Comparison of ENCODE assay signal across 2 cellular contexts in the genomic region with DNA sequence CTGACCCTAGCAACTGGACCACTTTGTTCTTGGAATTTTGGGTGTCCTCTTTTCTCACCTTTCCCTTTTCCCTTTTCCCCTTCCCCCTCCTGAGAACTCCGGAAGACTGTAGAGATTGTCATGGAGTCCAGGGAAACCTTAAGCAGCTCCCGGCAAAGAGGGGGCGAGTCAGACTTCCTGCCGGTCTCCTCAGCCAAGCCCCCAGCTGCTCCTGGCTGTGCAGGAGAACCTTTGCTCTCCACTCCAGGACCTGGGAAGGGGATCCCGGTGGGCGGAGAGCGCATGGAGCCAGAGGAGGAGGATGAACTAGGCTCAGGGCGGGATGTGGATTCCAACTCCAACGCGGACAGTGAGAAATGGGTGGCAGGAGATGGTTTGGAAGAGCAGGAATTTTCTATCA.
TF ChIP-seq lines count a peak whose summit lies in the region.

No MANE protein-coding gene starts in this region.

TF ChIP-seq in liver, 16 proteins besides CTCF, POLR2A, EP300 and RAD21:
- TF ChIP-seq TAF1 (conservative IDR thresholded peaks at IDR 0.05): no peak
- TF ChIP-seq, protein P1, sequence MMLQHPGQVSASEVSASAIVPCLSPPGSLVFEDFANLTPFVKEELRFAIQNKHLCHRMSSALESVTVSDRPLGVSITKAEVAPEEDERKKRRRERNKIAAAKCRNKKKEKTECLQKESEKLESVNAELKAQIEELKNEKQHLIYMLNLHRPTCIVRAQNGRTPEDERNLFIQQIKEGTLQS (IDR thresholded peaks at IDR 0.05): no peak
- TF ChIP-seq NR2F2 (IDR thresholded peaks at IDR 0.05): no peak
- no peak for TF ChIP-seq HNF4A (conservative IDR thresholded peaks at IDR 0.05)
- no peak for TF ChIP-seq FOXA1 (IDR thresholded peaks at IDR 0.05)
- no peak for TF ChIP-seq EGR1 (IDR thresholded peaks at IDR 0.05; ENCODE audit: low read depth in 2 of 2)
- TF ChIP-seq GABPA (IDR thresholded peaks at IDR 0.05 in 1 of 2, conservative IDR thresholded peaks at IDR 0.05 in 1 of 2): no peak
- TF ChIP-seq JUND (IDR thresholded peaks at IDR 0.05): no peak
- no peak for TF ChIP-seq FOXA2 (IDR thresholded peaks at IDR 0.05)
- TF ChIP-seq, protein P2, sequence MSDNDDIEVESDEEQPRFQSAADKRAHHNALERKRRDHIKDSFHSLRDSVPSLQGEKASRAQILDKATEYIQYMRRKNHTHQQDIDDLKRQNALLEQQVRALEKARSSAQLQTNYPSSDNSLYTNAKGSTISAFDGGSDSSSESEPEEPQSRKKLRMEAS (IDR thresholded peaks at IDR 0.05): no peak
- TF ChIP-seq, protein P3, sequence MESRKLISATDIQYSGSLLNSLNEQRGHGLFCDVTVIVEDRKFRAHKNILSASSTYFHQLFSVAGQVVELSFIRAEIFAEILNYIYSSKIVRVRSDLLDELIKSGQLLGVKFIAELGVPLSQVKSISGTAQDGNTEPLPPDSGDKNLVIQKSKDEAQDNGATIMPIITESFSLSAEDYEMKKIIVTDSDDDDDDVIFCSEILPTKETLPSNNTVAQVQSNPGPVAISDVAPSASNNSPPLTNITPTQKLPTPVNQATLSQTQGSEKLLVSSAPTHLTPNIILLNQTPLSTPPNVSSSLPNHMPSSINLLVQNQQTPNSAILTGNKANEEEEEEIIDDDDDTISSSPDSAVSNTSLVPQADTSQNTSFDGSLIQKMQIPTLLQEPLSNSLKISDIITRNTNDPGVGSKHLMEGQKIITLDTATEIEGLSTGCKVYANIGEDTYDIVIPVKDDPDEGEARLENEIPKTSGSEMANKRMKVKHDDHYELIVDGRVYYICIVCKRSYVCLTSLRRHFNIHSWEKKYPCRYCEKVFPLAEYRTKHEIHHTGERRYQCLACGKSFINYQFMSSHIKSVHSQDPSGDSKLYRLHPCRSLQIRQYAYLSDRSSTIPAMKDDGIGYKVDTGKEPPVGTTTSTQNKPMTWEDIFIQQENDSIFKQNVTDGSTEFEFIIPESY (IDR thresholded peaks at IDR 0.05): no peak
- TF ChIP-seq SP1 (IDR thresholded peaks at IDR 0.05): no peak
- no peak for TF ChIP-seq YY1 (IDR thresholded peaks at IDR 0.05)
- no peak for TF ChIP-seq HNF4G (IDR thresholded peaks at IDR 0.05)
- no peak for TF ChIP-seq RXRA (IDR thresholded peaks at IDR 0.05)
- TF ChIP-seq, protein P4, sequence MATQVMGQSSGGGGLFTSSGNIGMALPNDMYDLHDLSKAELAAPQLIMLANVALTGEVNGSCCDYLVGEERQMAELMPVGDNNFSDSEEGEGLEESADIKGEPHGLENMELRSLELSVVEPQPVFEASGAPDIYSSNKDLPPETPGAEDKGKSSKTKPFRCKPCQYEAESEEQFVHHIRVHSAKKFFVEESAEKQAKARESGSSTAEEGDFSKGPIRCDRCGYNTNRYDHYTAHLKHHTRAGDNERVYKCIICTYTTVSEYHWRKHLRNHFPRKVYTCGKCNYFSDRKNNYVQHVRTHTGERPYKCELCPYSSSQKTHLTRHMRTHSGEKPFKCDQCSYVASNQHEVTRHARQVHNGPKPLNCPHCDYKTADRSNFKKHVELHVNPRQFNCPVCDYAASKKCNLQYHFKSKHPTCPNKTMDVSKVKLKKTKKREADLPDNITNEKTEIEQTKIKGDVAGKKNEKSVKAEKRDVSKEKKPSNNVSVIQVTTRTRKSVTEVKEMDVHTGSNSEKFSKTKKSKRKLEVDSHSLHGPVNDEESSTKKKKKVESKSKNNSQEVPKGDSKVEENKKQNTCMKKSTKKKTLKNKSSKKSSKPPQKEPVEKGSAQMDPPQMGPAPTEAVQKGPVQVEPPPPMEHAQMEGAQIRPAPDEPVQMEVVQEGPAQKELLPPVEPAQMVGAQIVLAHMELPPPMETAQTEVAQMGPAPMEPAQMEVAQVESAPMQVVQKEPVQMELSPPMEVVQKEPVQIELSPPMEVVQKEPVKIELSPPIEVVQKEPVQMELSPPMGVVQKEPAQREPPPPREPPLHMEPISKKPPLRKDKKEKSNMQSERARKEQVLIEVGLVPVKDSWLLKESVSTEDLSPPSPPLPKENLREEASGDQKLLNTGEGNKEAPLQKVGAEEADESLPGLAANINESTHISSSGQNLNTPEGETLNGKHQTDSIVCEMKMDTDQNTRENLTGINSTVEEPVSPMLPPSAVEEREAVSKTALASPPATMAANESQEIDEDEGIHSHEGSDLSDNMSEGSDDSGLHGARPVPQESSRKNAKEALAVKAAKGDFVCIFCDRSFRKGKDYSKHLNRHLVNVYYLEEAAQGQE (IDR thresholded peaks at IDR 0.05): no peak

TF ChIP-seq in HepG2, 621 proteins besides CTCF, POLR2A, EP300 and RAD21:
- no peak for TF ChIP-seq ZNF766 (CRISPR knock-in tag; IDR thresholded peaks at IDR 0.05; ENCODE audit: borderline replicate concordance)
- no peak for TF ChIP-seq HNF4A (CRISPR knock-in tag; IDR thresholded peaks at IDR 0.05)
- no peak for TF ChIP-seq BRD4 (CRISPR knock-in tag; IDR thresholded peaks at IDR 0.05)
- TF ChIP-seq, protein P5, sequence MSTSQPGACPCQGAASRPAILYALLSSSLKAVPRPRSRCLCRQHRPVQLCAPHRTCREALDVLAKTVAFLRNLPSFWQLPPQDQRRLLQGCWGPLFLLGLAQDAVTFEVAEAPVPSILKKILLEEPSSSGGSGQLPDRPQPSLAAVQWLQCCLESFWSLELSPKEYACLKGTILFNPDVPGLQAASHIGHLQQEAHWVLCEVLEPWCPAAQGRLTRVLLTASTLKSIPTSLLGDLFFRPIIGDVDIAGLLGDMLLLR (CRISPR knock-in tag; IDR thresholded peaks at IDR 0.05): no peak
- no peak for TF ChIP-seq HNRNPLL (IDR thresholded peaks at IDR 0.05; ENCODE audit: low read depth, low read length, poor library complexity, severe bottlenecking)
- TF ChIP-seq NKX3-1 (CRISPR knock-in tag; IDR thresholded peaks at IDR 0.05): no peak
- TF ChIP-seq, protein P6, sequence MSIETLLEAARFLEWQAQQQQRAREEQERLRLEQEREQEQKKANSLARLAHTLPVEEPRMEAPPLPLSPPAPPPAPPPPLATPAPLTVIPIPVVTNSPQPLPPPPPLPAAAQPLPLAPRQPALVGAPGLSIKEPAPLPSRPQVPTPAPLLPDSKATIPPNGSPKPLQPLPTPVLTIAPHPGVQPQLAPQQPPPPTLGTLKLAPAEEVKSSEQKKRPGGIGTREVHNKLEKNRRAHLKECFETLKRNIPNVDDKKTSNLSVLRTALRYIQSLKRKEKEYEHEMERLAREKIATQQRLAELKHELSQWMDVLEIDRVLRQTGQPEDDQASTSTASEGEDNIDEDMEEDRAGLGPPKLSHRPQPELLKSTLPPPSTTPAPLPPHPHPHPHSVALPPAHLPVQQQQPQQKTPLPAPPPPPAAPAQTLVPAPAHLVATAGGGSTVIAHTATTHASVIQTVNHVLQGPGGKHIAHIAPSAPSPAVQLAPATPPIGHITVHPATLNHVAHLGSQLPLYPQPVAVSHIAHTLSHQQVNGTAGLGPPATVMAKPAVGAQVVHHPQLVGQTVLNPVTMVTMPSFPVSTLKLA (IDR thresholded peaks at IDR 0.05): no peak
- TF ChIP-seq U2AF1 (optimal IDR thresholded peaks at IDR 0.05; ENCODE audit: low read depth, low read length): no peak
- TF ChIP-seq, protein P7, sequence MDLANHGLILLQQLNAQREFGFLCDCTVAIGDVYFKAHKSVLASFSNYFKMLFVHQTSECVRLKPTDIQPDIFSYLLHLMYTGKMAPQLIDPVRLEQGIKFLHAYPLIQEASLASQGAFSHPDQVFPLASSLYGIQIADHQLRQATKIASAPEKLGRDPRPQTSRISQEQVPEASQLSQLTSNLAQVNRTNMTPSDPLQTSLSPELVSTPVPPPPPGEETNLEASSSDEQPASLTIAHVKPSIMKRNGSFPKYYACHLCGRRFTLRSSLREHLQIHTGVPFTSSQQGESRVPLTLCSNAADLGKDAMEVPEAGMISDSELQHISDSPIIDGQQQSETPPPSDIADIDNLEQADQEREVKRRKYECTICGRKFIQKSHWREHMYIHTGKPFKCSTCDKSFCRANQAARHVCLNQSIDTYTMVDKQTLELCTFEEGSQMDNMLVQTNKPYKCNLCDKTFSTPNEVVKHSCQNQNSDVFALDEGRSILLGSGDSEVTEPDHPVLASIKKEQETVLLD (CRISPR knock-in tag; IDR thresholded peaks at IDR 0.05; ENCODE audit: low read depth): no peak
- TF ChIP-seq, protein P8, sequence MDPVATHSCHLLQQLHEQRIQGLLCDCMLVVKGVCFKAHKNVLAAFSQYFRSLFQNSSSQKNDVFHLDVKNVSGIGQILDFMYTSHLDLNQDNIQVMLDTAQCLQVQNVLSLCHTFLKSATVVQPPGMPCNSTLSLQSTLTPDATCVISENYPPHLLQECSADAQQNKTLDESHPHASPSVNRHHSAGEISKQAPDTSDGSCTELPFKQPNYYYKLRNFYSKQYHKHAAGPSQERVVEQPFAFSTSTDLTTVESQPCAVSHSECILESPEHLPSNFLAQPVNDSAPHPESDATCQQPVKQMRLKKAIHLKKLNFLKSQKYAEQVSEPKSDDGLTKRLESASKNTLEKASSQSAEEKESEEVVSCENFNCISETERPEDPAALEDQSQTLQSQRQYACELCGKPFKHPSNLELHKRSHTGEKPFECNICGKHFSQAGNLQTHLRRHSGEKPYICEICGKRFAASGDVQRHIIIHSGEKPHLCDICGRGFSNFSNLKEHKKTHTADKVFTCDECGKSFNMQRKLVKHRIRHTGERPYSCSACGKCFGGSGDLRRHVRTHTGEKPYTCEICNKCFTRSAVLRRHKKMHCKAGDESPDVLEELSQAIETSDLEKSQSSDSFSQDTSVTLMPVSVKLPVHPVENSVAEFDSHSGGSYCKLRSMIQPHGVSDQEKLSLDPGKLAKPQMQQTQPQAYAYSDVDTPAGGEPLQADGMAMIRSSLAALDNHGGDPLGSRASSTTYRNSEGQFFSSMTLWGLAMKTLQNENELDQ (CRISPR knock-in tag; IDR thresholded peaks at IDR 0.05; ENCODE audit: borderline replicate concordance): no peak
- TF ChIP-seq GFI1 (CRISPR knock-in tag; IDR thresholded peaks at IDR 0.05; ENCODE audit: borderline replicate concordance): no peak
- TF ChIP-seq, protein P9, sequence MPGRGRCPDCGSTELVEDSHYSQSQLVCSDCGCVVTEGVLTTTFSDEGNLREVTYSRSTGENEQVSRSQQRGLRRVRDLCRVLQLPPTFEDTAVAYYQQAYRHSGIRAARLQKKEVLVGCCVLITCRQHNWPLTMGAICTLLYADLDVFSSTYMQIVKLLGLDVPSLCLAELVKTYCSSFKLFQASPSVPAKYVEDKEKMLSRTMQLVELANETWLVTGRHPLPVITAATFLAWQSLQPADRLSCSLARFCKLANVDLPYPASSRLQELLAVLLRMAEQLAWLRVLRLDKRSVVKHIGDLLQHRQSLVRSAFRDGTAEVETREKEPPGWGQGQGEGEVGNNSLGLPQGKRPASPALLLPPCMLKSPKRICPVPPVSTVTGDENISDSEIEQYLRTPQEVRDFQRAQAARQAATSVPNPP (CRISPR knock-in tag; IDR thresholded peaks at IDR 0.05): no peak
- no peak for TF ChIP-seq SALL1 (CRISPR knock-in tag; IDR thresholded peaks at IDR 0.05)
- TF ChIP-seq NCOR1 (IDR thresholded peaks at IDR 0.05; ENCODE audit: borderline replicate concordance, low read length): no peak
- TF ChIP-seq, protein P10, sequence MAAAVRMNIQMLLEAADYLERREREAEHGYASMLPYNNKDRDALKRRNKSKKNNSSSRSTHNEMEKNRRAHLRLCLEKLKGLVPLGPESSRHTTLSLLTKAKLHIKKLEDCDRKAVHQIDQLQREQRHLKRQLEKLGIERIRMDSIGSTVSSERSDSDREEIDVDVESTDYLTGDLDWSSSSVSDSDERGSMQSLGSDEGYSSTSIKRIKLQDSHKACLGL (CRISPR knock-in tag; IDR thresholded peaks at IDR 0.05): no peak
- no peak for TF ChIP-seq MEF2D (CRISPR knock-in tag; IDR thresholded peaks at IDR 0.05)
- TF ChIP-seq, protein P11, sequence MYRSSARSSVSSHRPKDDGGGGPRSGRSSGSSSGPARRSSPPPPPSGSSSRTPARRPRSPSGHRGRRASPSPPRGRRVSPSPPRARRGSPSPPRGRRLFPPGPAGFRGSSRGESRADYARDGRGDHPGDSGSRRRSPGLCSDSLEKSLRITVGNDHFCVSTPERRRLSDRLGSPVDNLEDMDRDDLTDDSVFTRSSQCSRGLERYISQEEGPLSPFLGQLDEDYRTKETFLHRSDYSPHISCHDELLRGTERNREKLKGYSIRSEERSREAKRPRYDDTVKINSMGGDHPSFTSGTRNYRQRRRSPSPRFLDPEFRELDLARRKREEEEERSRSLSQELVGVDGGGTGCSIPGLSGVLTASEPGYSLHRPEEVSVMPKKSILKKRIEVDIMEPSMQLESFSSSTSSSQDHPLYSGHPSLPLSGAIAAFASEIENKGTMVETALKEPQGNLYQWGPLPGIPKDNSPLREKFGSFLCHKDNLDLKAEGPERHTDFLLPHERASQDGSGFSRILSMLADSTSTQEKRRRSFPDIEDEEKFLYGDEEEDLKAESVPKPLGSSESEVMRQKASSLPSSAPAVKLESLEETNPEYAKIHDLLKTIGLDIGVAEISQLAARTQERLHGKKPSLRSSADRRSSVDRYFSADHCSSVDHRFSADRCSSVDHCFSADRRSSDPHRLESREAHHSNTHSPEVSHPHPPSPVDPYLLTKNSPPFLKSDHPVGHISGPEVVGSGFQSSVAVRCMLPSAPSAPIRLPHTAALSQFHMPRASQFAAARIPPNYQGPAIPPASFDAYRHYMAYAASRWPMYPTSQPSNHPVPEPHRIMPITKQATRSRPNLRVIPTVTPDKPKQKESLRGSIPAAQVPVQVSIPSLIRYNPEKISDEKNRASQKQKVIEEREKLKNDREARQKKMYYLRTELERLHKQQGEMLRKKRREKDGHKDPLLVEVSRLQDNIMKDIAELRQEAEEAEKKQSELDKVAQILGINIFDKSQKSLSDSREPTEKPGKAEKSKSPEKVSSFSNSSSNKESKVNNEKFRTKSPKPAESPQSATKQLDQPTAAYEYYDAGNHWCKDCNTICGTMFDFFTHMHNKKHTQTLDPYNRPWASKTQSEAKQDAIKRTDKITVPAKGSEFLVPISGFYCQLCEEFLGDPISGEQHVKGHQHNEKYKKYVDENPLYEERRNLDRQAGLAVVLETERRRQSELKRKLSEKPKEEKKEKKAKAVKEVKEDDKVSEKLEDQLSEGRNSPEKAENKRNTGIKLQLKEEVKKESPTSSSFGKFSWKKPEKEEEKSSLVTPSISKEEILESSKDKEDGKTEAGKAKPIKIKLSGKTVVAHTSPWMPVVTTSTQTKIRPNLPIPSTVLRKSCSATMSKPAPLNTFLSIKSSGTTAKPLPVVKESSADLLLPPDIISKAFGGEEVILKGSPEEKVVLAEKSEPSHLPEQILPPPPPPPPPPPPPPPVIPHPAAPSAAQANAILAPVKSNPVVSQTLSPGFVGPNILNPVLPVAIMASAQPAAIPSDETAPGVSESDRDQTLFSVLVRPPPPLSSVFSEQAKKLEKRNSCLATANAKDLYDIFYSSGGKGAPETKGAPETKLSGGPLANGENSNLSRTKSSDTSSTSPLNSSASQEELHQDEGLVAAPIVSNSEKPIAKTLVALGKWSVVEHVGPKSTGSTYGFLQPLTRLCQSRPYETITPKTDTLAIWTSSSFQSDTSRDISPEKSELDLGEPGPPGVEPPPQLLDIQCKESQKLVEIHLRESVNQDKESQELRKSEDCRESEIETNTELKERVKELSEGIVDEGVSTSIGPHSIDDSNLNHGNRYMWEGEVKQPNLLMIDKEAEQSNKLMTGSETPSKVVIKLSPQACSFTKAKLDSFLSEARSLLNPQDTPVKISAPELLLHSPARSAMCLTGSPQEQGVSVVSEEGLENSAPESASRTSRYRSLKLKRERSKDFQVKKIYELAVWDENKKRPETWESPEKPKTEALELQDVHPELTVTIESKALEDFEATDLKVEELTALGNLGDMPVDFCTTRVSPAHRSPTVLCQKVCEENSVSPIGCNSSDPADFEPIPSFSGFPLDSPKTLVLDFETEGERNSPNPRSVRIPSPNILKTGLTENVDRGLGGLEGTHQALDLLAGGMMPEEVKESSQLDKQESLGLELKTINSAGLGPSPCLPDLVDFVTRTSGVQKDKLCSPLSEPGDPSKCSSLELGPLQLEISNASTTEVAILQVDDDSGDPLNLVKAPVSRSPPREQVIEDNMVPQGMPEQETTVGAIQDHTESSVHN (CRISPR knock-in tag; IDR thresholded peaks at IDR 0.05): no peak
